In genomic region chr16:28974007-28974436, GRCh38 we compare ENCODE assay signal across 8 cellular contexts. TPM values are rescaled to one million over a fixed set of nuclear protein-coding genes. Genes with fewer than 3 reads are reported as not detected.
DNase-seq lines count a peak whose midpoint lies in the region; ATAC-seq and TF ChIP-seq lines count a peak whose summit lies in the region.

No MANE protein-coding gene starts in this region.

- no peaks in the 10 kb centered on the region for H3K36me3 ChIP-seq in uterus

- H3K27me3 ChIP-seq in uterus = no peaks in the 10 kb centered on the region

- DNase-seq in NCI-H748 (lab: John Stamatoyannopoulos, UW; ENCODE audit: unreplicated experiment) (peak; percentile 75), NCI-H748 treated with DMSO at 0.1 percent for 48 hours (lab: John Stamatoyannopoulos, UW) (no peak), HEK293T (ENCODE audit: extremely low spot score) (peak; percentile 75), NCI-H2107 treated with DMSO at 0.1 percent for 48 hours (lab: John Stamatoyannopoulos, UW; ENCODE audit: unreplicated experiment) (peak; percentile 50), fibroblast of peridontal ligament (ENCODE audit: extremely low read depth) (peak; percentile 67), naive B cell (no peak), uterus (peak; percentile 53 to 64)
- DNase-seq in activated CD8-positive, alpha-beta memory T cell treated with anti-CD3 and anti-CD28 coated beads, Interleukin-2, amount 50 U/mL, for 4 hours = peak; percentile 46

- ATAC-seq in naive B cell (ENCODE audit: low read depth in 2 of 2) = peak in 1 of 2 donors; percentile 5

- H3K27ac ChIP-seq in uterus = peak overlapping the region; percentile 86 to 89

- peaks cover 5 to 12% of the 10 kb centered on the region in 2 donors for H3K4me1 ChIP-seq in uterus

- H3K4me3 Mint-ChIP-seq in naive B cell = peak overlapping the region; percentile 95 to 100 (median 98)

- no peaks in the 10 kb centered on the region for H3K9me3 Mint-ChIP-seq in naive B cell

- H3K27me3 Mint-ChIP-seq in naive B cell = no peaks in the 10 kb centered on the region

- peaks cover 28 to 46% (median 38%) of the 10 kb centered on the region in 3 donors for H3K4me1 Mint-ChIP-seq in naive B cell

- peaks cover 4 to 8% of the 10 kb centered on the region in 2 donors for H3K36me3 Mint-ChIP-seq in naive B cell

- H3K9me3 ChIP-seq in uterus = no peaks in the 10 kb centered on the region

- POLR2A ChIA-PET in HEK293T (lab: Yijun Ruan, JAX) = interaction anchor here (0.6 to 1.9 kb wide), 8 partner anchors 9 to 129 kb away, joined by 3 to 19 read pairs (median 4); partner anchors contain the start of genes NFATC2IP and TUFM

- TF ChIP-seq POLR2A in uterus (IDR thresholded peaks at IDR 0.05) = no peak

- peak overlapping the region; percentile 98 to 99 (median 99) for H3K27ac Mint-ChIP-seq in naive B cell

- CTCF ChIA-PET in HEK293T (lab: Yijun Ruan, JAX) = interaction anchor here (0.7 to 0.8 kb wide), 2 partner anchors 21 to 29 kb away, joined by 3 to 8 read pairs; no protein-coding TSS in a partner anchor

- H3K4me3 ChIP-seq in uterus = peak overlapping the region; percentile 83 to 96

- intact Hi-C loops in uterus (cut with DNase I; ENCODE audit: low total_unique reads) = no loop called here

- TF ChIP-seq CTCF in uterus (IDR thresholded peaks at IDR 0.05) = peak; percentile 36 to 50 (median 38)

TF ChIP-seq in HEK293T, 16 proteins besides CTCF, POLR2A, EP300 and RAD21:
- TF ChIP-seq SP1 (IDR thresholded peaks at IDR 0.05) = no peak
- 0 out of 2 replicates have a peak, but pooled peaks have one; percentile 39 for TF ChIP-seq CTBP1 (IDR thresholded peaks at IDR 0.05; ENCODE audit: borderline replicate concordance)
- no peak for TF ChIP-seq PKNOX1 (IDR thresholded peaks at IDR 0.05)
TF ChIP-seq in HEK293T: peak in this region for 1.

RNA-seq across cellular contexts. Expression of gene SPNS1, which starts 0.6 kb away (rescaled TPM):
- polyA plus RNA-seq in naive B cell (ENCODE audit: low read depth in 6 of 6) = 10 to 100 TPM; 11.4 to 29.9 (median 19.0) TPM
- total RNA-seq in uterus = 10 to 100 TPM in 3 of 4 donors, 1 to 10 TPM in 1; 7.4 to 74.3 (median 25.3) TPM

RNA-seq across cellular contexts. Expression of gene LAT, which starts 10.8 kb away (rescaled TPM):
- polyA plus RNA-seq in naive B cell (ENCODE audit: low read depth in 6 of 6) = 1 to 10 TPM in 4 of 6 donors, under 1 TPM in 2; 0.29 to 3.7 (median 1.6) TPM
- total RNA-seq in uterus = 10 to 100 TPM in 1 of 4 donors, 1 to 10 TPM in 2, under 1 TPM in 1; 0.97 to 12.6 (median 3.0) TPM

RNA-seq across cellular contexts. Expression of gene NFATC2IP, which starts 23.3 kb away (rescaled TPM):
- 10 to 100 TPM; 17.8 to 32.2 (median 24.2) TPM for polyA plus RNA-seq in naive B cell (ENCODE audit: low read depth in 6 of 6)
- total RNA-seq in uterus = 10 to 100 TPM; 10.3 to 40.8 (median 16.6) TPM

RNA-seq across cellular contexts. Expression of gene CD19, which starts 42.3 kb away (rescaled TPM):
- 100 to 1,000 TPM; 280 to 597 (median 354) TPM for polyA plus RNA-seq in naive B cell (ENCODE audit: low read depth in 6 of 6)
- total RNA-seq in uterus = 1 to 10 TPM in 1 of 4 donors, not detected in 3; 1.5 TPM

RNA-seq across cellular contexts. Expression of gene RABEP2, which starts 49.0 kb away (rescaled TPM):
- polyA plus RNA-seq in naive B cell (ENCODE audit: low read depth in 6 of 6) = 10 to 100 TPM in 5 of 6 donors, 1 to 10 TPM in 1; 6.9 to 40.4 (median 21.2) TPM
- 10 to 100 TPM in 2 of 4 donors, 1 to 10 TPM in 2; 4.9 to 41.1 (median 9.3) TPM for total RNA-seq in uterus

Comparison
In these comparisons a context has a peak if more than half of its experiments do, and no peak if none do; other contexts are left out.
1. DNase-seq: peak in NCI-H748 (single experiment), HEK293T (single experiment), NCI-H2107 treated with DMSO at 0.1 percent for 48 hours (single experiment), activated CD8-positive, alpha-beta memory T cell treated with anti-CD3 and anti-CD28 coated beads, Interleukin-2, amount 50 U/mL, for 4 hours (single experiment), fibroblast of peridontal ligament (single experiment) and uterus (2 of 2); none in NCI-H748 treated with DMSO at 0.1 percent for 48 hours (single experiment) and naive B cell (single experiment).